In genomic region chr1:239169276-239169675, GRCh38 we compare ENCODE assay signal across 32 cellular contexts.
"Had no signal": no experiment of that assay in that cellular context is flagged by ENCODE, and none has a peak within 500 bp of the region (broad histone marks: within the 10 kb centered on the region; RNA-seq: fewer than 3 reads in every experiment).

No MANE protein-coding gene starts in this region.

- H3K4me1 Mint-ChIP-seq: activated CD4-positive, alpha-beta T cell treated with anti-CD3 and anti-CD28 coated beads for 36 hours; activated CD4-positive, alpha-beta T cell treated with anti-CD3 and anti-CD28 coated beads, Interleukin-2, amount 10 ng/mL, durations not matched to agents 7 days and 5 days; activated naive CD4-positive, alpha-beta T cell treated with anti-CD3 and anti-CD28 coated beads, Interleukin-2, amount 50 U/mL, for 24 hours; activated naive CD8-positive, alpha-beta T cell treated with anti-CD3 and anti-CD28 coated beads for 36 hours; activated naive CD8-positive, alpha-beta T cell treated with anti-CD3 and anti-CD28 coated beads, Interleukin-2, amount 50 U/mL, for 24 hours; activated T-helper 17 cell treated with anti-CD3 and anti-CD28 coated beads, Interleukin-2, amount 50 U/mL, for 72 hours had no signal

- H3K27ac Mint-ChIP-seq: activated CD4-positive, alpha-beta T cell treated with anti-CD3 and anti-CD28 coated beads for 36 hours; activated CD4-positive, alpha-beta T cell treated with anti-CD3 and anti-CD28 coated beads, Interleukin-2, amount 10 ng/mL, durations not matched to agents 7 days and 5 days; activated CD8-positive, alpha-beta T cell treated with anti-CD3 and anti-CD28 coated beads for 36 hours; activated naive CD4-positive, alpha-beta T cell treated with anti-CD3 and anti-CD28 coated beads for 36 hours; activated naive CD4-positive, alpha-beta T cell treated with anti-CD3 and anti-CD28 coated beads, Interleukin-2, amount 50 U/mL, for 24 hours; activated naive CD8-positive, alpha-beta T cell treated with anti-CD3 and anti-CD28 coated beads for 36 hours; activated naive CD8-positive, alpha-beta T cell treated with anti-CD3 and anti-CD28 coated beads, Interleukin-2, amount 50 U/mL, for 24 hours; activated T-helper 17 cell treated with anti-CD3 and anti-CD28 coated beads, Interleukin-2, amount 50 U/mL, for 72 hours had no signal

- H3K9me3 ChIP-seq: adrenal gland, colonic mucosa had no signal

- H3K4me1 ChIP-seq: adrenal gland, body of pancreas, colonic mucosa, esophagus muscularis mucosa, gastroesophageal sphincter, heart right ventricle had no signal

- H3K36me3 Mint-ChIP-seq: activated naive CD4-positive, alpha-beta T cell treated with anti-CD3 and anti-CD28 coated beads, Interleukin-2, amount 50 U/mL, for 24 hours; activated naive CD8-positive, alpha-beta T cell treated with anti-CD3 and anti-CD28 coated beads for 36 hours had no signal

- DNase-seq: activated CD4-positive, alpha-beta T cell treated with anti-CD3 and anti-CD28 coated beads for 36 hours; activated CD4-positive, alpha-beta T cell treated with anti-CD3 and anti-CD28 coated beads, Interleukin-2, amount 10 ng/mL, durations not matched to agents 7 days and 5 days; activated CD4-positive, alpha-beta T cell treated with anti-CD3 and anti-CD28 coated beads, Interleukin-2, amount 50 U/mL, for 4 hours; activated CD4-positive, CD25-positive, alpha-beta regulatory T cell; activated CD4-positive, CD25-positive, alpha-beta regulatory T cell treated with anti-CD3 and anti-CD28 coated beads, Interleukin-2, amount 50 U/mL, for 72 hours; activated CD8-positive, alpha-beta memory T cell treated with anti-CD3 and anti-CD28 coated beads for 24 hours; activated CD8-positive, alpha-beta T cell treated with anti-CD3 and anti-CD28 coated beads for 36 hours; activated effector memory CD4-positive, alpha-beta T cell treated with Interleukin-2 at 50 U/mL for 16 hours; activated naive CD4-positive, alpha-beta T cell treated with anti-CD3 and anti-CD28 coated beads for 36 hours; activated naive CD8-positive, alpha-beta T cell treated with anti-CD3 and anti-CD28 coated beads for 36 hours; activated naive CD8-positive, alpha-beta T cell treated with anti-CD3 and anti-CD28 coated beads, Interleukin-2, amount 50 U/mL, for 24 hours; activated T-cell treated with anti-CD3 and anti-CD28 coated beads, Interleukin-2, amount 50 U/mL, for 4 hours; adrenal gland; amygdala; aorta; body of pancreas; central memory CD4-positive, alpha-beta T cell; cerebellar nuclear complex; colonic mucosa; effector CD8-positive, alpha-beta T cell; erythroblast; foreskin melanocyte; heart right ventricle; T-helper 2 cell had no signal

- H3K9me3 Mint-ChIP-seq: activated CD4-positive, alpha-beta T cell treated with anti-CD3 and anti-CD28 coated beads, Interleukin-2, amount 10 ng/mL, durations not matched to agents 7 days and 5 days; activated naive CD4-positive, alpha-beta T cell treated with anti-CD3 and anti-CD28 coated beads, Interleukin-2, amount 50 U/mL, for 24 hours; activated naive CD8-positive, alpha-beta T cell treated with anti-CD3 and anti-CD28 coated beads for 36 hours had no signal

- ATAC-seq: activated CD4-positive, alpha-beta T cell treated with anti-CD3 and anti-CD28 coated beads for 36 hours; activated CD8-positive, alpha-beta T cell treated with anti-CD3 and anti-CD28 coated beads for 36 hours; activated naive CD8-positive, alpha-beta T cell treated with anti-CD3 and anti-CD28 coated beads, Interleukin-2, amount 50 U/mL, for 24 hours; activated T-cell treated with anti-CD3 and anti-CD28 coated beads, Interleukin-2, amount 50 U/mL, for 4 hours; activated T-helper 17 cell treated with anti-CD3 and anti-CD28 coated beads, Interleukin-2, amount 50 U/mL, for 72 hours; body of pancreas; gastroesophageal sphincter; heart right ventricle had no signal

- H2AFZ ChIP-seq: hepatocyte had no signal

- H3K4me2 ChIP-seq: hepatocyte had no signal

- H3K27me3 Mint-ChIP-seq: activated CD4-positive, alpha-beta T cell treated with anti-CD3 and anti-CD28 coated beads for 36 hours; activated CD4-positive, alpha-beta T cell treated with anti-CD3 and anti-CD28 coated beads, Interleukin-2, amount 10 ng/mL, durations not matched to agents 7 days and 5 days; activated CD8-positive, alpha-beta T cell treated with anti-CD3 and anti-CD28 coated beads for 36 hours; activated naive CD4-positive, alpha-beta T cell treated with anti-CD3 and anti-CD28 coated beads, Interleukin-2, amount 50 U/mL, for 24 hours; activated naive CD8-positive, alpha-beta T cell treated with anti-CD3 and anti-CD28 coated beads for 36 hours; activated naive CD8-positive, alpha-beta T cell treated with anti-CD3 and anti-CD28 coated beads, Interleukin-2, amount 50 U/mL, for 24 hours; activated T-helper 17 cell treated with anti-CD3 and anti-CD28 coated beads, Interleukin-2, amount 50 U/mL, for 72 hours had no signal

- FAIRE-seq: endometrium, endothelial cell of umbilical vein had no signal

- H3K36me3 ChIP-seq: adrenal gland, cardiac muscle cell, colonic mucosa, esophagus muscularis mucosa, gastroesophageal sphincter, heart right ventricle had no signal

- H3K79me2 ChIP-seq: hepatocyte had no signal

- H3K4me3 Mint-ChIP-seq: activated CD4-positive, alpha-beta T cell treated with anti-CD3 and anti-CD28 coated beads for 36 hours; activated CD4-positive, alpha-beta T cell treated with anti-CD3 and anti-CD28 coated beads, Interleukin-2, amount 10 ng/mL, durations not matched to agents 7 days and 5 days; activated CD8-positive, alpha-beta T cell treated with anti-CD3 and anti-CD28 coated beads for 36 hours; activated naive CD4-positive, alpha-beta T cell treated with anti-CD3 and anti-CD28 coated beads for 36 hours; activated naive CD4-positive, alpha-beta T cell treated with anti-CD3 and anti-CD28 coated beads, Interleukin-2, amount 50 U/mL, for 24 hours; activated naive CD8-positive, alpha-beta T cell treated with anti-CD3 and anti-CD28 coated beads for 36 hours; activated naive CD8-positive, alpha-beta T cell treated with anti-CD3 and anti-CD28 coated beads, Interleukin-2, amount 50 U/mL, for 24 hours; activated T-cell treated with anti-CD3 and anti-CD28 coated beads, Interleukin-2, amount 50 U/mL, for 4 hours; activated T-helper 17 cell treated with anti-CD3 and anti-CD28 coated beads, Interleukin-2, amount 50 U/mL, for 72 hours had no signal

- H3K27me3 ChIP-seq: adrenal gland, body of pancreas, cardiac muscle cell, colonic mucosa, esophagus muscularis mucosa, gastroesophageal sphincter, heart right ventricle, hepatocyte had no signal

- H3K4me3 ChIP-seq: adrenal gland, body of pancreas, cardiac muscle cell, colonic mucosa, esophagus muscularis mucosa, gastroesophageal sphincter, heart right ventricle, hepatocyte had no signal

- H3K27ac ChIP-seq: adrenal gland, body of pancreas, cardiac muscle cell, colonic mucosa, esophagus muscularis mucosa, gastroesophageal sphincter, heart right ventricle, hepatocyte had no signal
